8 cellular contexts compared by ENCODE assay signal in the genomic region with DNA sequence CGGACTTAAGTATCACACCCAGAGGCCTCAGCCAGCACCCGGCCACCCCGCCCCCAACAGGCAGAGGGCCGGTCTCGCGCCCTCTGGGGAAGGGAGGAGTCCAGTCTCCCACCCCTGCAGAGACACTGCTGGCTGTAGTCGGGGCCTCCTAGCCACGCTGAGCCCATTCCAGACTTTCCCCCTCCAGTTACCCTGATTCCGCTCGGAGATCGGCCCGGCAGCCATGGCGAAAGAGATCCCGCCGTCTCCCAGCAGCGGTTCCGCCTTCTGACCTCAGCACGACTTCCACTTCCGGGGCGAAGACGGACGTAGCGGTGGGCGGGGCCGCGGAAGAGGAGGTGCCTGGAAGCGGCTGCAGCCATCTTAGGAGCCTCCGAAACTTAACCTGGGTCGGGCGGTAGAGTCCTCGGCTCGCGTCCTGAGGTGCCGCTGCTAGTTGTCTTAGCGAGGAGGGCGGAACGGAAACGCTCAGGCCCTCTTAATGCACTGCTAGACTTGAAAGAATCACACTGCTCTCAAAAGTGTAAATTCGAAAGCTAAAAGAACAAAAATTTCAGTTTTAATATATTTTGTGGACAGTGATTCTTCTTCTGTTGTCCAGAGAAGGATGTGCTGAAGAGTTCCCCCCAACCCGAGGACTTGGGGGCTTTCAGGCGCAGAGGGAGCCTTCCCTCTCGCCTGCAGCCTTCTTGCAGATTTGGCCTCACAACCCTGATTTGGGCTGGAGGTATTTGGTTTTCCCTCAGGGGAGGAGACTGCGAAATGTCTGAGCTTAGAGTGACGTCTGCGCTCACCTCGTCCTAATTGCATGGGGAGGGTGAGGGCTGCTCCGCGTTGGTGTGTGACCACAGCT. TPM values are rescaled to one million over a fixed set of nuclear protein-coding genes. Genes with fewer than 3 reads are reported as not detected.
A peak's percentile ranks its signal among the peaks of the same experiment; 100 is the strongest.
DNase-seq lines count a peak whose midpoint lies in the region; ATAC-seq and TF ChIP-seq lines count a peak whose summit lies in the region.

A gene with protein sequence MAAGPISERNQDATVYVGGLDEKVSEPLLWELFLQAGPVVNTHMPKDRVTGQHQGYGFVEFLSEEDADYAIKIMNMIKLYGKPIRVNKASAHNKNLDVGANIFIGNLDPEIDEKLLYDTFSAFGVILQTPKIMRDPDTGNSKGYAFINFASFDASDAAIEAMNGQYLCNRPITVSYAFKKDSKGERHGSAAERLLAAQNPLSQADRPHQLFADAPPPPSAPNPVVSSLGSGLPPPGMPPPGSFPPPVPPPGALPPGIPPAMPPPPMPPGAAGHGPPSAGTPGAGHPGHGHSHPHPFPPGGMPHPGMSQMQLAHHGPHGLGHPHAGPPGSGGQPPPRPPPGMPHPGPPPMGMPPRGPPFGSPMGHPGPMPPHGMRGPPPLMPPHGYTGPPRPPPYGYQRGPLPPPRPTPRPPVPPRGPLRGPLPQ (minus strand): TSS at position 269 of the 853 bp plus-strand sequence. CDS start 44 bp downstream, at position 225.

- ATAC-seq in GM18498 (IDR thresholded peaks at IDR 0.05; ENCODE audit: unreplicated experiment) (peak; percentile 96), HG02938 (IDR thresholded peaks at IDR 0.05; ENCODE audit: unreplicated experiment) (peak; percentile 91), T-helper 17 cell (peak; percentile 94), left cardiac atrium (peak; percentile 99)

- H3K4me1 Mint-ChIP-seq in T-helper 17 cell = peaks cover 46% of the 10 kb centered on the region
- H3K4me1 Mint-ChIP-seq in progenitor cell of endocrine pancreas (ENCODE audit: low read depth) = peaks cover 13% of the 10 kb centered on the region

- H3K4me3 Mint-ChIP-seq in T-helper 17 cell = peak within 1 kb of the TSS; percentile 97
- H3K4me3 Mint-ChIP-seq in progenitor cell of endocrine pancreas (ENCODE audit: low read depth) = peak within 1 kb of the TSS; percentile 91

- no peak for TF ChIP-seq CTCF in progenitor cell of endocrine pancreas (IDR thresholded peaks at IDR 0.05; ENCODE audit: unreplicated experiment)

- peaks cover 30% of the 10 kb centered on the region for H3K36me3 Mint-ChIP-seq in T-helper 17 cell (ENCODE audit: low read depth)
- H3K36me3 Mint-ChIP-seq in progenitor cell of endocrine pancreas (ENCODE audit: insufficient read depth) = peaks cover 23% of the 10 kb centered on the region

- peak; percentile 98 for DNase-seq in NCI-H1694 treated with DMSO at 0.1 percent for 48 hours (lab: John Stamatoyannopoulos, UW)
- DNase-seq in T-helper 17 cell = peak; percentile 88 to 93 (median 91)
- peak; percentile 91 for DNase-seq in amniotic stem cell (lab: John Stamatoyannopoulos, UW)
- peak; percentile 96 for DNase-seq in left cardiac atrium
- DNase-seq in progenitor cell of endocrine pancreas (ENCODE audit: low spot score, unreplicated experiment) = peak; percentile 79
- peak; percentile 97 for DNase-seq in ureter (ENCODE audit: low spot score)

- H3K9me3 Mint-ChIP-seq in progenitor cell of endocrine pancreas (ENCODE audit: low read depth) = no peaks in the 10 kb centered on the region

- H3K27ac Mint-ChIP-seq in T-helper 17 cell = peak within 1 kb of the TSS; percentile 96
- peak within 1 kb of the TSS; percentile 99 for H3K27ac Mint-ChIP-seq in progenitor cell of endocrine pancreas

- no peaks in the 10 kb centered on the region for H3K9me3 ChIP-seq in T-helper 17 cell (ENCODE audit: control insufficient read depth, low read length, poor library complexity, severe bottlenecking)

- H3K27me3 Mint-ChIP-seq in T-helper 17 cell = peaks cover 8% of the 10 kb centered on the region
- H3K27me3 Mint-ChIP-seq in progenitor cell of endocrine pancreas = peaks cover 6% of the 10 kb centered on the region

- intact Hi-C loops in left cardiac atrium (cut with DNase I) = no loop called here

RNA-seq across cellular contexts. Expression of the gene that starts here (rescaled TPM):
- total RNA-seq in T-helper 17 cell = 10 to 100 TPM; 47.2 to 53.2 TPM
- 10 to 100 TPM; 25.4 to 30.7 TPM for total RNA-seq in left cardiac atrium
- total RNA-seq in progenitor cell of endocrine pancreas = 67.5 and 72.8 TPM in 2 replicates
- total RNA-seq in ureter = 54.2 TPM

Comparison
In these comparisons a context has a peak if more than half of its experiments do, and no peak if none do; other contexts are left out.
1. Peak in every context shown above with its lines: DNase-seq and ATAC-seq.